Comparison of ENCODE assay signal across 8 cellular contexts in genomic region chr12:113359939-113360748, GRCh38. TPM values are rescaled to one million over a fixed set of nuclear protein-coding genes. Genes with fewer than 3 reads are reported as not detected.
DNase-seq lines count a peak whose midpoint lies in the region; ATAC-seq and TF ChIP-seq lines count a peak whose summit lies in the region.

No MANE protein-coding gene starts in this region.

- peak overlapping the region in 4 of 6 donors; percentile 24 to 64 (median 32) for H3K27ac Mint-ChIP-seq in naive B cell

- peak overlapping the region in 5 of 8 donors; percentile 84 to 93 (median 86) for H3K4me3 Mint-ChIP-seq in naive B cell

- H3K36me3 ChIP-seq in HEK293 (ENCODE audit: control insufficient read depth in 2 of 2, insufficient read depth in 1 of 2, low read length in 2 of 2), result peaks cover 0 to 3% of the 10 kb centered on the region in 2 experiments; a peak in 2 of 3 replicates

- no peak for TF ChIP-seq CTCF in HEK293 (tag by site-specific recombination; IDR thresholded peaks at IDR 0.05)
- peak; percentile 1 for TF ChIP-seq CTCF in astrocyte of the cerebellum (IDR thresholded peaks at IDR 0.05; ENCODE audit: low read depth, low read length, missing control alignments)

- peaks cover 14 to 23% (median 22%) of the 10 kb centered on the region in 3 donors for H3K4me1 Mint-ChIP-seq in naive B cell

- no peaks in the 10 kb centered on the region for H3K9me3 ChIP-seq in HEK293 (ENCODE audit: control insufficient read depth, insufficient read depth, low read depth, low read length)

- no peak overlapping the region for H3K27ac ChIP-seq in HEK293 (ENCODE audit: extremely low read depth, low read depth, low read length)

- CTCF ChIA-PET in HEK293 (lab: Yijun Ruan, JAX), result no interaction called here

- no peaks in the 10 kb centered on the region for H3K36me3 Mint-ChIP-seq in naive B cell

- DNase-seq in AG08395 (ENCODE audit: low spot score) (peak; percentile 38), astrocyte of the cerebellum (ENCODE audit: low read depth) (no peak), naive B cell (no peak), NCI-H1694 (lab: John Stamatoyannopoulos, UW) (no peak), retina (no peak), LoVo (ENCODE audit: low spot score) (no peak)
- no peak for DNase-seq in activated CD4-positive, CD25-positive, alpha-beta regulatory T cell treated with anti-CD3 and anti-CD28 coated beads, Interleukin-2, amount 50 U/mL, for 72 hours

- in situ Hi-C loops in astrocyte of the cerebellum (cut with HindIII; ENCODE audit: low sequenced_read_pairs), result no loop called here

- H3K4me3 ChIP-seq in HEK293 (ENCODE audit: low read depth, low read length), result no peak overlapping the region
- no peak overlapping the region for H3K4me3 ChIP-seq in astrocyte of the cerebellum (ENCODE audit: low read depth, low read length)

- no peaks in the 10 kb centered on the region for H3K4me1 ChIP-seq in HEK293 (ENCODE audit: control insufficient read depth, insufficient read depth, low read length)

- H3K9me3 Mint-ChIP-seq in naive B cell, result no peaks in the 10 kb centered on the region

- no peak for ATAC-seq in naive B cell (ENCODE audit: low read depth in 2 of 2)

- no peaks in the 10 kb centered on the region for H3K27me3 Mint-ChIP-seq in naive B cell

- POLR2A ChIA-PET in HEK293 (lab: Yijun Ruan, JAX), result no interaction called here

TF ChIP-seq in HEK293, 187 proteins besides CTCF, POLR2A, EP300 and RAD21:
- TF ChIP-seq ZNF623 (tag by site-specific recombination; IDR thresholded peaks at IDR 0.05) (no peak), ZNF768 (tag by site-specific recombination; IDR thresholded peaks at IDR 0.05) (0 out of 2 replicates have a peak, but pooled peaks have one; percentile 67), ZNF132 (tag by site-specific recombination; IDR thresholded peaks at IDR 0.05; ENCODE audit: borderline replicate concordance) (no peak)

RNA-seq across cellular contexts. Expression of gene PLBD2, which starts 1.8 kb away (rescaled TPM):
- polyA plus RNA-seq in naive B cell (ENCODE audit: low read depth in 6 of 6), result 1 to 10 TPM; 1.4 to 6.0 (median 2.6) TPM

RNA-seq across cellular contexts. Expression of gene SLC8B1, which starts 25.2 kb away (rescaled TPM):
- polyA plus RNA-seq in naive B cell (ENCODE audit: low read depth in 6 of 6), result 10 to 100 TPM in 5 of 6 donors, 1 to 10 TPM in 1; 5.3 to 35.1 (median 14.6) TPM

RNA-seq across cellular contexts. Expression of gene SDS, which starts 43.5 kb away (rescaled TPM):
- polyA plus RNA-seq in naive B cell (ENCODE audit: low read depth in 6 of 6), result not detected
